17 cellular contexts compared by ENCODE assay signal in genomic region chr11:64712430-64713030, GRCh38. TPM values are rescaled to one million over a fixed set of nuclear protein-coding genes. Genes with fewer than 3 reads are reported as not detected.
DNase-seq lines count a peak whose midpoint lies in the region; ATAC-seq, FAIRE-seq and TF ChIP-seq lines count a peak whose summit lies in the region.
"Had no signal": no experiment of that assay in that cellular context is flagged by ENCODE, and none has a peak within 500 bp of the region (broad histone marks: within the 10 kb centered on the region; RNA-seq: fewer than 3 reads in every experiment).

No MANE protein-coding gene starts in this region.

- no peaks in the 10 kb centered on the region for H3K36me3 Mint-ChIP-seq in activated CD4-positive, alpha-beta T cell treated with anti-CD3 and anti-CD28 coated beads for 36 hours (ENCODE audit: low read depth)
- H3K36me3 Mint-ChIP-seq in activated CD4-positive, alpha-beta T cell treated with anti-CD3 and anti-CD28 coated beads, Interleukin-2, amount 10 ng/mL, durations not matched to agents 7 days and 5 days (ENCODE audit: low read depth) = no peaks in the 10 kb centered on the region
- H3K36me3 Mint-ChIP-seq in GM23338 (ENCODE audit: low read depth) = no peaks in the 10 kb centered on the region; the same call in 2 of the 3 replicates
- no peaks in the 10 kb centered on the region for H3K36me3 Mint-ChIP-seq in nephron (ENCODE audit: low read depth)

- CTCF ChIA-PET in activated CD4-positive, alpha-beta T cell treated with anti-CD3 and anti-CD28 coated beads for 36 hours (lab: Charles Lee) = no interaction called here
- CTCF ChIA-PET in activated CD4-positive, alpha-beta T cell treated with anti-CD3 and anti-CD28 coated beads, Interleukin-2, amount 10 ng/mL, durations not matched to agents 7 days and 5 days (lab: Charles Lee) = no interaction called here
- CTCF ChIA-PET in K562 (lab: Yijun Ruan, JAX; ENCODE audit: low intra/inter-chr PET ratio) = no interaction called here

- H3F3A ChIP-seq in GM23338 (replicated peaks; ENCODE audit: low read depth) = peaks cover 18% of the 10 kb centered on the region

- no peak for TF ChIP-seq CTCF in GM23338 (conservative IDR thresholded peaks at IDR 0.05; ENCODE audit: low read depth in 2 of 2)
- no peak for TF ChIP-seq CTCF in K562 (IDR thresholded peaks at IDR 0.05 in 2 of 3, conservative IDR thresholded peaks at IDR 0.05 in 1 of 3; ENCODE audit: insufficient read depth in 2 of 3, low read depth in 1 of 3, low read length in 3 of 3)
- TF ChIP-seq CTCF in nephron (IDR thresholded peaks at IDR 0.05; ENCODE audit: unreplicated experiment in 3 of 3) = no peak

- no peaks in the 10 kb centered on the region; the same call in 1 of the 2 replicates for H3K9me3 ChIP-seq in K562 (replicated peaks; ENCODE audit: control insufficient read depth, insufficient read depth, low read depth, low read length)

- intact Hi-C loops in activated CD4-positive, alpha-beta T cell treated with anti-CD3 and anti-CD28 coated beads for 36 hours (cut with DNase I, micrococcal nuclease) = no loop called here
- intact Hi-C loops in K562 (cut with micrococcal nuclease) = no loop called here

- no peak for FAIRE-seq in K562 (lab: Jason Lieb, UNC)
- FAIRE-seq: A204.1, colon, keratinocyte had no signal

- H3K27me3 Mint-ChIP-seq in activated CD4-positive, alpha-beta T cell treated with anti-CD3 and anti-CD28 coated beads for 36 hours = peaks cover 68% of the 10 kb centered on the region
- H3K27me3 Mint-ChIP-seq in activated CD4-positive, alpha-beta T cell treated with anti-CD3 and anti-CD28 coated beads, Interleukin-2, amount 10 ng/mL, durations not matched to agents 7 days and 5 days = peaks cover 68% of the 10 kb centered on the region
- H3K27me3 Mint-ChIP-seq in GM23338 (ENCODE audit: insufficient read depth, low read depth, poor library complexity) (peaks cover 52% of the 10 kb centered on the region), nephron (ENCODE audit: low read depth) (peaks cover 86% of the 10 kb centered on the region)

- H2AFZ ChIP-seq in GM23338 (no peak overlapping the region), K562 (ENCODE audit: low read depth, low read length) (peak overlapping the region; percentile 93)

- ATAC-seq in activated CD4-positive, alpha-beta T cell treated with anti-CD3 and anti-CD28 coated beads for 36 hours = peak; percentile 38
- ATAC-seq in GM23338 (peak; percentile 2; the same call in 2 of the 3 replicates), K562 (peak; percentile 90)
- ATAC-seq: PC-3 had no signal

- WGBS in K562 (ENCODE audit: insufficient coverage, low coverage, missing lambda C conversion rate) = 19% methylated on average over 10 of the region's 47 CpGs

- H3K9me3 Mint-ChIP-seq in activated CD4-positive, alpha-beta T cell treated with anti-CD3 and anti-CD28 coated beads for 36 hours (ENCODE audit: low read depth) = no peaks in the 10 kb centered on the region
- no peaks in the 10 kb centered on the region for H3K9me3 Mint-ChIP-seq in activated CD4-positive, alpha-beta T cell treated with anti-CD3 and anti-CD28 coated beads, Interleukin-2, amount 10 ng/mL, durations not matched to agents 7 days and 5 days
- H3K9me3 Mint-ChIP-seq in GM23338 = no peaks in the 10 kb centered on the region
- no peaks in the 10 kb centered on the region for H3K9me3 Mint-ChIP-seq in nephron

- no peaks in the 10 kb centered on the region for H3K36me3 ChIP-seq in GM23338 (ENCODE audit: insufficient read depth)
- no peaks in the 10 kb centered on the region for H3K36me3 ChIP-seq in K562 (ENCODE audit: control insufficient read depth, insufficient read depth, low read length)

- H3K4me3 ChIP-seq in GM23338 = peak overlapping the region; percentile 54
- peak overlapping the region; percentile 35 for H3K4me3 ChIP-seq in K562
- H3K4me3 ChIP-seq: SK-N-MC had no signal

- in situ Hi-C loops in K562 (cut with MboI) = no loop called here

- TF ChIP-seq RAD21 in K562 (CRISPR knock-in tag; conservative IDR thresholded peaks at IDR 0.05 in 1 of 2, IDR thresholded peaks at IDR 0.05 in 1 of 2) = no peak

- no peak for DNase-seq in activated CD4-positive, alpha-beta T cell treated with anti-CD3 and anti-CD28 coated beads for 36 hours
- DNase-seq in activated CD4-positive, alpha-beta T cell treated with anti-CD3 and anti-CD28 coated beads, Interleukin-2, amount 10 ng/mL, durations not matched to agents 7 days and 5 days = no peak
- DNase-seq in GM23338 (ENCODE audit: low spot score) (no peak), K562 (ENCODE audit: extremely low read depth in 1 of 4, low spot score in 3 of 4) (peak; percentile 47 to 89 (median 85)), NCI-H226 (no peak), AML-193 (lab: John Stamatoyannopoulos, UW) (no peak), Ammon's horn (ENCODE audit: low spot score) (no peak)
- DNase-seq: GF-D8, NCI-H1694, NCI-H510A treated with DMSO at 0.1 percent for 48 hours, PC-3 had no signal

- no peak overlapping the region for H3K27ac Mint-ChIP-seq in activated CD4-positive, alpha-beta T cell treated with anti-CD3 and anti-CD28 coated beads for 36 hours
- no peak overlapping the region for H3K27ac Mint-ChIP-seq in activated CD4-positive, alpha-beta T cell treated with anti-CD3 and anti-CD28 coated beads, Interleukin-2, amount 10 ng/mL, durations not matched to agents 7 days and 5 days
- H3K27ac Mint-ChIP-seq in GM23338 (no peak overlapping the region), nephron (no peak overlapping the region)

- no peaks in the 10 kb centered on the region for H3K9me2 ChIP-seq in GM23338 (ENCODE audit: insufficient read depth)

- no peak for TF ChIP-seq EP300 in K562 (IDR thresholded peaks at IDR 0.05; ENCODE audit: low read length)

- H3K4me1 ChIP-seq in GM23338 (ENCODE audit: insufficient read depth) (peaks cover 40% of the 10 kb centered on the region), K562 (replicated peaks in 1 of 2; ENCODE audit: control insufficient read depth in 2 of 2, insufficient read depth in 2 of 2, low read length in 2 of 2) (peaks cover 12 to 41% of the 10 kb centered on the region in 2 experiments)

- H3K4me1 Mint-ChIP-seq in activated CD4-positive, alpha-beta T cell treated with anti-CD3 and anti-CD28 coated beads for 36 hours = peaks cover 13% of the 10 kb centered on the region
- H3K4me1 Mint-ChIP-seq in activated CD4-positive, alpha-beta T cell treated with anti-CD3 and anti-CD28 coated beads, Interleukin-2, amount 10 ng/mL, durations not matched to agents 7 days and 5 days = peaks cover 16% of the 10 kb centered on the region
- H3K4me1 Mint-ChIP-seq in GM23338 (peaks cover 59% of the 10 kb centered on the region), nephron (peaks cover 20% of the 10 kb centered on the region)

- H3K79me2 ChIP-seq in GM23338 (replicated peaks; ENCODE audit: insufficient read depth) (no peaks in the 10 kb centered on the region; the same call in 1 of the 2 replicates), K562 (ENCODE audit: control insufficient read depth, insufficient read depth, low read length) (no peaks in the 10 kb centered on the region)

- peak overlapping the region; percentile 88 for H3K4me2 ChIP-seq in GM23338
- H3K4me2 ChIP-seq in K562 (ENCODE audit: insufficient read depth, low read length) = peak overlapping the region; percentile 55; the same call in 1 of the 2 replicates

- no peaks in the 10 kb centered on the region for H3K9me1 ChIP-seq in K562 (ENCODE audit: control insufficient read depth, insufficient read depth, low read length)

- BruUV-seq in K562 (replicated peaks; lab: Mats Ljungman, UMichigan) = no TSS peak

- POLR2A ChIA-PET in activated CD4-positive, alpha-beta T cell treated with anti-CD3 and anti-CD28 coated beads for 36 hours (lab: Charles Lee) = no interaction called here
- POLR2A ChIA-PET in activated CD4-positive, alpha-beta T cell treated with anti-CD3 and anti-CD28 coated beads, Interleukin-2, amount 10 ng/mL, durations not matched to agents 7 days and 5 days (lab: Charles Lee) = no interaction called here
- POLR2A ChIA-PET in K562 (lab: Yijun Ruan, JAX) = interaction anchor here (0.6 to 1.1 kb wide), 3 partner anchors 14 to 486 kb away, joined by 3 read pairs; partner anchors contain the start of genes NUDT22 and TRPT1

- TF ChIP-seq POLR2A in K562 (conservative IDR thresholded peaks at IDR 0.05) = no peak

- no peak overlapping the region for H3K27ac ChIP-seq in GM23338 (ENCODE audit: low read depth)
- no peak overlapping the region for H3K27ac ChIP-seq in K562 (ENCODE audit: extremely low read depth, low read depth, low read length)
- H3K27ac ChIP-seq: epithelial cell of prostate, SK-N-MC had no signal

- H3K4me3 Mint-ChIP-seq in activated CD4-positive, alpha-beta T cell treated with anti-CD3 and anti-CD28 coated beads for 36 hours = no peak overlapping the region
- H3K4me3 Mint-ChIP-seq in activated CD4-positive, alpha-beta T cell treated with anti-CD3 and anti-CD28 coated beads, Interleukin-2, amount 10 ng/mL, durations not matched to agents 7 days and 5 days = no peak overlapping the region
- H3K4me3 Mint-ChIP-seq in GM23338 (peak overlapping the region; percentile 72), nephron (peak overlapping the region; percentile 19 to 59 (median 35))

- peaks cover 45% of the 10 kb centered on the region for H3K27me3 ChIP-seq in GM23338 (ENCODE audit: insufficient read depth)
- H3K27me3 ChIP-seq in K562 (ENCODE audit: control insufficient read depth in 2 of 2, insufficient read depth in 2 of 2, low read length in 2 of 2) = peaks cover 31 to 42% of the 10 kb centered on the region in 2 experiments

- H3K9ac ChIP-seq in K562 (ENCODE audit: insufficient read depth in 1 of 2, low read depth in 2 of 2, low read length in 2 of 2) = peak overlapping the region in 1 of 2 experiments; percentile 85; a peak in 2 of 4 replicates

- H4K20me1 ChIP-seq in GM23338 (replicated peaks; ENCODE audit: insufficient read depth) (peaks cover 5% of the 10 kb centered on the region; the same call in 1 of the 2 replicates), K562 (replicated peaks; ENCODE audit: control insufficient read depth, insufficient read depth, low read length) (peaks cover 14% of the 10 kb centered on the region)

RNA-seq across cellular contexts. Expression of gene NRXN2, which starts 10.5 kb away (rescaled TPM):
- under 1 TPM; 0.18 to 0.39 TPM for total RNA-seq in activated CD4-positive, alpha-beta T cell treated with anti-CD3 and anti-CD28 coated beads for 36 hours
- total RNA-seq in activated CD4-positive, alpha-beta T cell treated with anti-CD3 and anti-CD28 coated beads, Interleukin-2, amount 10 ng/mL, durations not matched to agents 7 days and 5 days = under 1 TPM; 0.07 to 0.15 TPM
- 17.0 and 22.1 TPM in 2 replicates for total RNA-seq in GM23338 (2014; rRNA removed; shearing (Covaris generic))
- polyA plus RNA-seq in GM23338 (2016; fragmentation: Nextera tagmentation; extraction: Ambion mirVana) (3.4 and 5.7 TPM in 2 replicates), K562 (2011; rRNA removed) (0.15 and 0.18 TPM in 2 replicates), K562 (2014; fragmentation: Illumina TruSeq; extraction: Trizol) (0.07 and 0.08 TPM in 2 replicates), K562 (2014; fragmentation: Nextera tagmentation; extraction: Ambion mirVana) (not detected), K562 (2014; rRNA removed) (0.12 TPM in 1 of 2 replicates, not detected in the other)
- 0.81 and 1.7 TPM in 2 replicates for total RNA-seq in K562 (2011; cell fraction: chromatin; rRNA removed; ENCODE audit: low replicate concordance)
- 2.2 and 2.4 TPM in 2 replicates for total RNA-seq in K562 (2011; cell fraction: nucleolus; rRNA removed)
- 1.5 and 2.8 TPM in 2 replicates for total RNA-seq in K562 (2011; cell fraction: nucleoplasm; rRNA removed)
- total RNA-seq in K562 (2014; rRNA removed) (0.45 and 0.53 TPM in 2 replicates), K562 (2014; rRNA removed; fragmentation: Illumina TruSeq; extraction: Trizol) (not detected in 2 replicates), K562 (2015; rRNA removed; fragmentation: Illumina TruSeq; extraction: Trizol) (0.11 TPM in 1 of 2 replicates, not detected in the other), K562 (2021) (0.47 and 0.69 TPM in 2 replicates)
- polyA plus RNA-seq in K562 (2011; cell fraction: cytosol; rRNA removed) = 0.09 and 1.3 TPM in 2 replicates
- polyA plus RNA-seq in K562 (2011; cell fraction: nucleus; rRNA removed) = 0.70 and 0.88 TPM in 2 replicates
- polyA plus RNA-seq in K562 (2012) = 0.33 and 0.36 TPM in 2 replicates
- 0.09 and 0.53 TPM in 2 replicates for polyA minus RNA-seq in K562 (2011; rRNA and poly(A)+ RNA removed)
- polyA minus RNA-seq in K562 (2011; cell fraction: cytosol; rRNA and poly(A)+ RNA removed) = 3.1 TPM in 1 of 2 replicates, not detected in the other
- polyA minus RNA-seq in K562 (2011; cell fraction: nucleus; rRNA and poly(A)+ RNA removed) = 1.3 and 1.7 TPM in 2 replicates
- total RNA-seq: PC-3 had no signal
- polyA plus RNA-seq: keratinocyte had no signal

RNA-seq across cellular contexts. Expression of gene RASGRP2, which starts 31.4 kb away (rescaled TPM):
- 1 to 10 TPM; 5.6 to 5.9 TPM for total RNA-seq in activated CD4-positive, alpha-beta T cell treated with anti-CD3 and anti-CD28 coated beads for 36 hours
- 100 to 1,000 TPM; 293 to 300 TPM for total RNA-seq in activated CD4-positive, alpha-beta T cell treated with anti-CD3 and anti-CD28 coated beads, Interleukin-2, amount 10 ng/mL, durations not matched to agents 7 days and 5 days
- total RNA-seq in GM23338 (2014; rRNA removed; shearing (Covaris generic)) = 30.1 and 34.4 TPM in 2 replicates
- 50.4 and 60.5 TPM in 2 replicates for polyA plus RNA-seq in GM23338 (2016; fragmentation: Nextera tagmentation; extraction: Ambion mirVana)
- total RNA-seq in K562 (2011; cell fraction: chromatin; rRNA removed; ENCODE audit: low replicate concordance) = 26.8 and 84.8 TPM in 2 replicates
- 33.2 and 45.9 TPM in 2 replicates for total RNA-seq in K562 (2011; cell fraction: nucleolus; rRNA removed)
- total RNA-seq in K562 (2011; cell fraction: nucleoplasm; rRNA removed) = 30.1 and 31.5 TPM in 2 replicates
- 10.8 and 12.3 TPM in 2 replicates for total RNA-seq in K562 (2014; rRNA removed)
- 4.2 and 5.3 TPM in 2 replicates for total RNA-seq in K562 (2014; rRNA removed; fragmentation: Illumina TruSeq; extraction: Trizol)
- total RNA-seq in K562 (2015; rRNA removed; fragmentation: Illumina TruSeq; extraction: Trizol) = 4.1 and 5.0 TPM in 2 replicates
- total RNA-seq in K562 (2021) = 14.6 and 15.8 TPM in 2 replicates
- polyA plus RNA-seq in K562 (2011; rRNA removed) = 15.7 and 16.6 TPM in 2 replicates
- polyA plus RNA-seq in K562 (2011; cell fraction: cytosol; rRNA removed) = 13.8 and 38.4 TPM in 2 replicates
- 53.6 and 109 TPM in 2 replicates for polyA plus RNA-seq in K562 (2011; cell fraction: nucleus; rRNA removed)
- polyA plus RNA-seq in K562 (2012) = 19.5 and 23.1 TPM in 2 replicates
- polyA plus RNA-seq in K562 (2014; fragmentation: Illumina TruSeq; extraction: Trizol) = 5.5 and 6.3 TPM in 2 replicates
- 1 to 10 TPM in 1 of 2 experiments, under 1 TPM in 1; 0.87 to 1.1 TPM for polyA plus RNA-seq in K562 (2014; fragmentation: Nextera tagmentation; extraction: Ambion mirVana)
- polyA plus RNA-seq in K562 (2014; rRNA removed) = 15.8 and 22.7 TPM in 2 replicates
- 3.7 and 10.1 TPM in 2 replicates for polyA minus RNA-seq in K562 (2011; rRNA and poly(A)+ RNA removed)
- 12.1 and 13.2 TPM in 2 replicates for polyA minus RNA-seq in K562 (2011; cell fraction: cytosol; rRNA and poly(A)+ RNA removed)
- 16.0 and 20.5 TPM in 2 replicates for polyA minus RNA-seq in K562 (2011; cell fraction: nucleus; rRNA and poly(A)+ RNA removed)
- total RNA-seq: PC-3 had no signal

RNA-seq across cellular contexts. Expression of gene PYGM, which starts 47.2 kb away (rescaled TPM):
- 1 to 10 TPM in 1 of 2 experiments, under 1 TPM in 1; 0.87 to 1.5 TPM for total RNA-seq in activated CD4-positive, alpha-beta T cell treated with anti-CD3 and anti-CD28 coated beads for 36 hours
- 1 to 10 TPM; 3.9 to 4.3 TPM for total RNA-seq in activated CD4-positive, alpha-beta T cell treated with anti-CD3 and anti-CD28 coated beads, Interleukin-2, amount 10 ng/mL, durations not matched to agents 7 days and 5 days
- 3.9 and 4.4 TPM in 2 replicates for total RNA-seq in GM23338 (2014; rRNA removed; shearing (Covaris generic))
- polyA plus RNA-seq in GM23338 (2016; fragmentation: Nextera tagmentation; extraction: Ambion mirVana) (1.5 and 2.8 TPM in 2 replicates), K562 (2011; rRNA removed) (0.72 and 1.2 TPM in 2 replicates), K562 (2014; fragmentation: Illumina TruSeq; extraction: Trizol) (0.76 and 0.87 TPM in 2 replicates), K562 (2014; fragmentation: Nextera tagmentation; extraction: Ambion mirVana) (under 1 TPM; 0.07 to 0.11 TPM), K562 (2014; rRNA removed) (0.55 and 0.68 TPM in 2 replicates)
- total RNA-seq in K562 (2011; cell fraction: chromatin; rRNA removed; ENCODE audit: low replicate concordance) = 3.2 and 8.8 TPM in 2 replicates
- 2.1 and 2.3 TPM in 2 replicates for total RNA-seq in K562 (2011; cell fraction: nucleolus; rRNA removed)
- 2.2 and 2.8 TPM in 2 replicates for total RNA-seq in K562 (2011; cell fraction: nucleoplasm; rRNA removed)
- total RNA-seq in K562 (2014; rRNA removed) (0.65 and 1.5 TPM in 2 replicates), K562 (2014; rRNA removed; fragmentation: Illumina TruSeq; extraction: Trizol) (0.29 and 0.32 TPM in 2 replicates), K562 (2015; rRNA removed; fragmentation: Illumina TruSeq; extraction: Trizol) (0.33 and 0.60 TPM in 2 replicates), K562 (2021) (0.69 and 1.2 TPM in 2 replicates)
- polyA plus RNA-seq in K562 (2011; cell fraction: cytosol; rRNA removed) = 0.59 and 1.3 TPM in 2 replicates
- 1.7 and 3.2 TPM in 2 replicates for polyA plus RNA-seq in K562 (2011; cell fraction: nucleus; rRNA removed)
- polyA plus RNA-seq in K562 (2012) = 0.68 and 0.82 TPM in 2 replicates
- polyA minus RNA-seq in K562 (2011; rRNA and poly(A)+ RNA removed) = 0.42 and 0.53 TPM in 2 replicates
- 2.1 and 3.9 TPM in 2 replicates for polyA minus RNA-seq in K562 (2011; cell fraction: cytosol; rRNA and poly(A)+ RNA removed)
- polyA minus RNA-seq in K562 (2011; cell fraction: nucleus; rRNA and poly(A)+ RNA removed) = 0.78 and 2.2 TPM in 2 replicates

Comparison
In these comparisons a context has a peak if more than half of its experiments do, and no peak if none do; other contexts are left out.
1. ATAC-seq: peak in every context shown above with its lines; median percentile 90 in K562; 38 in activated CD4-positive, alpha-beta T cell treated with anti-CD3 and anti-CD28 coated beads for 36 hours; 2 in GM23338.
2. DNase-seq: peak in K562 (4 of 4); none in activated CD4-positive, alpha-beta T cell treated with anti-CD3 and anti-CD28 coated beads for 36 hours (single experiment), activated CD4-positive, alpha-beta T cell treated with anti-CD3 and anti-CD28 coated beads, Interleukin-2, amount 10 ng/mL, durations not matched to agents 7 days and 5 days (single experiment), GM23338 (single experiment), NCI-H226 (single experiment), AML-193 (0 of 2) and Ammon's horn (single experiment).
3. H3K4me3 Mint-ChIP-seq: peak in GM23338 (single experiment) and nephron (3 of 3); none in activated CD4-positive, alpha-beta T cell treated with anti-CD3 and anti-CD28 coated beads for 36 hours (single experiment) and activated CD4-positive, alpha-beta T cell treated with anti-CD3 and anti-CD28 coated beads, Interleukin-2, amount 10 ng/mL, durations not matched to agents 7 days and 5 days (single experiment).